In the genomic region with DNA sequence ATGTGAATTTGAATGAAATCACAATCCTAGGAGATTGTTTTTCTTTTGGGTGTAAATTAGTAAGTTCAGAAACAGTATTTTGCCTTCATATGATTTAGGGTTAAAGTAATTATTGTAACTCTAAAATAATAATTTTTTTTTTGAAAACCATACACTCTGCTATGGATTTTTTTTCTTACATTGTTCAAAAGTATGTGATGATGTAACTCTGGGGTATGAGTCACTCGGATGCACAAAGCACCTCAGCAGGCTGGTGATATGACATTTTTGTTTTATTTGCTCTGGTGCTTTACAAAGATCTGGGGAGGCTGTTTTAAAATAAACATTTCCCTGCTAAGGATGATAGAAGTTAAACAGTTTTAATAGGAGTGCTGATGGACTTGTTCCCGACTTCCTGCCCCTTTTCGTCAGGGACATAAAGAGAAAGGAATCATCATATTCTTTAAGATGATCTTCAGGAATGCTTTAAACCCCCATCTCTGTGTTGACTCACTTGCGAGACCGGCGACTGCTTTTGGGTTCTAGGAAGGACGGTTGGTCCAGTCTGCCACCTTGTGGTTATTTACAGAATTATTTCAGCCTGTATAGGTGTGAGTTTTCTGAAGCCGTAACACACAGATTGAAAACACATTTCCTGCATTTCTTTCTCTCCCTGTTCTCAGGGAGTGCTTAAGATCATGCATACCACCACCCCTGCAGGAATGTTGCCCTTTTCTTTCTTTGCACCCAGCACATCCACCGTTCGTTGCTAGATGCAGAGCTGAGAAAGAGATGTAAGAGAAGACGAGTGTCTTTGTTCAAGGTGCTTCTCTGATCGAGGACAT, we compare ENCODE assay signal across 8 cellular contexts.
DNase-seq lines count a peak whose midpoint lies in the region; TF ChIP-seq lines count a peak whose summit lies in the region.

No MANE protein-coding gene starts in this region.

- peak overlapping the region; percentile 47 for H3K9ac ChIP-seq in GM23248

- TF ChIP-seq CTCF in ovary (IDR thresholded peaks at IDR 0.05) (peak; percentile 41 to 73 (median 63)), transverse colon (IDR thresholded peaks at IDR 0.05) (peak; percentile 77 to 92 (median 85))

- in situ Hi-C loops in GM23248 (cut with MboI), result no loop called here
- in situ Hi-C loops in transverse colon (cut with MboI; ENCODE audit: low pct_ligation_motif_present in 1 of 4, low pct_unique_long_range_greater_than_20kb in 1 of 4, low sequenced_read_pairs in 3 of 4), result loop anchor here in 2 of 4 donors (10.0 to 25.0 kb wide), 2 partner anchors 321 to 463 kb away; partner anchors contain the start of gene PPID (in 1 of the 2)

- no peak for TF ChIP-seq EP300 in ovary (IDR thresholded peaks at IDR 0.05)
- no peak for TF ChIP-seq EP300 in transverse colon (IDR thresholded peaks at IDR 0.05; ENCODE audit: low read depth)

- H4K20me1 ChIP-seq in GM23248 (ENCODE audit: insufficient read depth), result peaks cover 6% of the 10 kb centered on the region; the same call in 1 of the 2 replicates

- DNase-seq in ELR (ENCODE audit: low read depth), result peak; percentile 89
- DNase-seq in GM23248, result peak; percentile 93
- peak; percentile 80 to 87 for DNase-seq in Kasumi-1 (lab: John Stamatoyannopoulos, UW)
- peak; percentile 61 for DNase-seq in RPMI8226
- peak; percentile 79 for DNase-seq in activated effector memory CD4-positive, alpha-beta T cell treated with anti-CD3 and anti-CD28 coated beads, Interleukin-2, amount 50 U/mL, for 16 hours
- peak; percentile 9 for DNase-seq in germinal center (ENCODE audit: low spot score)
- DNase-seq in ovary, result peak; percentile 36 to 67 (median 45)
- peak; percentile 62 for DNase-seq in transverse colon

- H3K27me3 ChIP-seq in GM23248 (replicated peaks; ENCODE audit: insufficient read depth), result no peaks in the 10 kb centered on the region
- H3K27me3 ChIP-seq in ovary, result no peaks in the 10 kb centered on the region
- H3K27me3 ChIP-seq in transverse colon, result no peaks in the 10 kb centered on the region

- H3K9me3 ChIP-seq in GM23248 (ENCODE audit: low read depth), result no peaks in the 10 kb centered on the region
- H3K9me3 ChIP-seq in ovary, result no peaks in the 10 kb centered on the region
- H3K9me3 ChIP-seq in transverse colon, result no peaks in the 10 kb centered on the region

- WGBS in GM23248 (ENCODE audit: low coverage in 1 of 2, low lambda C conversion rate in 2 of 2, missing lambda C conversion rate in 2 of 2), 2 experiments, result 7 to 12% methylated on average over 12 of the region's 12 CpGs
- 9 to 10% (median 9%) methylated on average over 12 of the region's 12 CpGs for WGBS in ovary, 3 donors
- 10 to 13% methylated on average over 11 to 12 of the region's 12 CpGs for WGBS in transverse colon (ENCODE audit: low coverage in 1 of 2), 2 donors

- TF ChIP-seq POLR2A in ovary (IDR thresholded peaks at IDR 0.05), result no peak
- TF ChIP-seq POLR2A in transverse colon (IDR thresholded peaks at IDR 0.05), result no peak

- intact Hi-C loops in ovary (cut with DNase I), result loop anchor here (5.0 to 10.0 kb wide), 7 partner anchors 71 to 451 kb away; partner anchors contain the start of genes PPID (in 1 of the 4) and RAPGEF2 (in 1 of the 4)
- intact Hi-C loops in transverse colon (cut with DNase I; ENCODE audit: low total_unique reads), result loop anchor here (10.0 kb wide), 1 partner anchor 71 kb away; the partner anchor contains the start of gene RAPGEF2

- H2AFZ ChIP-seq in GM23248, result peak overlapping the region; percentile 48; the same call in 1 of the 2 replicates

- H3K4me2 ChIP-seq in GM23248 (ENCODE audit: unreplicated experiment), result peak overlapping the region; percentile 79

- H3K9me2 ChIP-seq in GM23248 (ENCODE audit: insufficient read depth), result no peaks in the 10 kb centered on the region

- peaks cover 86% of the 10 kb centered on the region for H3K79me2 ChIP-seq in GM23248 (ENCODE audit: insufficient read depth)

- peak overlapping the region; percentile 25 for H3K27ac ChIP-seq in GM23248
- H3K27ac ChIP-seq in ovary, result no peak overlapping the region
- peak overlapping the region in 3 of 4 donors; percentile 45 to 62 (median 57) for H3K27ac ChIP-seq in transverse colon

- H3K4me3 ChIP-seq in GM23248 (peak overlapping the region; percentile 61), ovary (no peak overlapping the region), transverse colon (no peak overlapping the region)

- H3K4me1 ChIP-seq in GM23248 (ENCODE audit: insufficient read depth) (peaks cover 30% of the 10 kb centered on the region), ovary (ENCODE audit: insufficient read depth) (peaks cover 9% of the 10 kb centered on the region), transverse colon (peaks cover 6 to 69% (median 19%) of the 10 kb centered on the region in 4 donors)

- H3F3A ChIP-seq in GM23248 (ENCODE audit: insufficient read depth), result no peaks in the 10 kb centered on the region

- no peaks in the 10 kb centered on the region for H3K36me3 ChIP-seq in GM23248 (ENCODE audit: low read depth)
- no peaks in the 10 kb centered on the region for H3K36me3 ChIP-seq in ovary
- no peaks in the 10 kb centered on the region for H3K36me3 ChIP-seq in transverse colon

Comparison
In these comparisons a context has a peak if more than half of its experiments do, and no peak if none do; other contexts are left out.
1. DNase-seq: peak in every context shown above with its lines; median percentile 93 in GM23248; 89 in ELR; 84 in Kasumi-1; 79 in activated effector memory CD4-positive, alpha-beta T cell treated with anti-CD3 and anti-CD28 coated beads, Interleukin-2, amount 50 U/mL, for 16 hours; 62 in transverse colon; 61 in RPMI8226; 45 in ovary; 9 in germinal center.
2. H3K27ac ChIP-seq: peak in GM23248 (single experiment) and transverse colon (3 of 4); none in ovary (0 of 2).